25 cellular contexts compared by ENCODE assay signal in the genomic region with DNA sequence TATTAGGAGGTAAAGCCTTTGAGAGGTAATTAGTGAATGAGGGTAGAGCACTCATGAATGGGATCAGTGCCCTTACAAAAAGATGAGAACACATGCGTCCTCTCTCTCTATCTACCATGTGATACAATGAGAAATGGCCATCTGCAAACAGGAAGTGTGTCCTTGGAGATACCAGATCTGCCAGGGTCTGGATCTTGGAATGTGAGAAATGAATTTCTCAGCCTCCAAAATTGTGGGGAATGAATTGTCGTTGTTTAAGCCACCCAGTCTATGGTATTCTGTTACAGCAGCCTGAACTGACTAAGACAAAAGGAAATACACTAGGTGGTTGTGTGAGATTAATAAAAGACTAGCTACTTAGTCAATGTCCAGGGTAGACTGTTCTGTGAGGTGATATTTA.
A peak's percentile ranks its signal among the peaks of the same experiment; 100 is the strongest.
DNase-seq lines count a peak whose midpoint lies in the region; ATAC-seq and TF ChIP-seq lines count a peak whose summit lies in the region.
"Had no signal": no experiment of that assay in that cellular context is flagged by ENCODE, and none has a peak within 500 bp of the region (broad histone marks: within the 10 kb centered on the region; RNA-seq: fewer than 3 reads in every experiment).

No MANE protein-coding gene starts in this region.

- H3K9ac ChIP-seq in neural progenitor cell, result no peak overlapping the region

- no peak overlapping the region for H3K4me3 ChIP-seq in neural progenitor cell
- H3K4me3 ChIP-seq in upper lobe of left lung, result no peak overlapping the region
- H3K4me3 ChIP-seq: colonic mucosa, esophagus muscularis mucosa, gastroesophageal sphincter, mucosa of descending colon, right lobe of liver, SJCRH30, thoracic aorta had no signal

- no peak for TF ChIP-seq EP300 in upper lobe of left lung (IDR thresholded peaks at IDR 0.05)

- H3K27me3 ChIP-seq in neural progenitor cell (no peaks in the 10 kb centered on the region), upper lobe of left lung (no peaks in the 10 kb centered on the region)
- H3K27me3 ChIP-seq: colonic mucosa, esophagus muscularis mucosa, gastroesophageal sphincter, right lobe of liver, SJCRH30 had no signal

- no peaks in the 10 kb centered on the region for H3K9me3 Mint-ChIP-seq in central memory CD8-positive, alpha-beta T cell
- H3K9me3 Mint-ChIP-seq in neural progenitor cell, result no peaks in the 10 kb centered on the region
- H3K9me3 Mint-ChIP-seq: activated CD4-positive, alpha-beta memory T cell treated with anti-CD3 and anti-CD28 coated beads, Interleukin-2, amount 10 ng/mL, durations not matched to agents 7 days and 5 days; CD8-positive, alpha-beta T cell; H9; T-cell had no signal

- TF ChIP-seq CTCF in neural progenitor cell (IDR thresholded peaks at IDR 0.05) (no peak), upper lobe of left lung (IDR thresholded peaks at IDR 0.05) (no peak)

- H3K79me2 ChIP-seq in neural progenitor cell (ENCODE audit: low read depth), result no peaks in the 10 kb centered on the region

- H3K4me1 Mint-ChIP-seq in central memory CD8-positive, alpha-beta T cell, result no peaks in the 10 kb centered on the region
- H3K4me1 Mint-ChIP-seq in neural progenitor cell, result peaks cover 42% of the 10 kb centered on the region
- H3K4me1 Mint-ChIP-seq: activated CD4-positive, alpha-beta memory T cell treated with anti-CD3 and anti-CD28 coated beads, Interleukin-2, amount 10 ng/mL, durations not matched to agents 7 days and 5 days; T-cell had no signal

- ATAC-seq in central memory CD8-positive, alpha-beta T cell (replicated peaks; ENCODE audit: extremely low read depth, poor library complexity, severe bottlenecking), result no peak
- ATAC-seq in HG02840 (IDR thresholded peaks at IDR 0.05; ENCODE audit: low FRiP score, unreplicated experiment) (no peak), upper lobe of left lung (ENCODE audit: low FRiP score in 2 of 2) (no peak)
- ATAC-seq: CD8-positive, alpha-beta T cell; gastroesophageal sphincter; mucosa of descending colon; right lobe of liver; T-cell had no signal

- peak overlapping the region; percentile 51 for H3K4me2 ChIP-seq in neural progenitor cell

- H3K27ac Mint-ChIP-seq in central memory CD8-positive, alpha-beta T cell (ENCODE audit: low read depth), result peak overlapping the region; percentile 14
- peak overlapping the region; percentile 76 for H3K27ac Mint-ChIP-seq in neural progenitor cell
- H3K27ac Mint-ChIP-seq: activated CD4-positive, alpha-beta memory T cell treated with anti-CD3 and anti-CD28 coated beads, Interleukin-2, amount 10 ng/mL, durations not matched to agents 7 days and 5 days; CD8-positive, alpha-beta T cell; H9; T-cell had no signal

- H3K36me3 Mint-ChIP-seq in central memory CD8-positive, alpha-beta T cell (ENCODE audit: insufficient read depth), result peaks cover 8% of the 10 kb centered on the region
- H3K36me3 Mint-ChIP-seq in neural progenitor cell, result peaks cover 30% of the 10 kb centered on the region

- peaks cover 21% of the 10 kb centered on the region for H3K4me1 ChIP-seq in neural progenitor cell
- no peaks in the 10 kb centered on the region for H3K4me1 ChIP-seq in upper lobe of left lung
- H3K4me1 ChIP-seq: colonic mucosa, esophagus muscularis mucosa, gastroesophageal sphincter, right lobe of liver, SJCRH30 had no signal

- H3K27ac ChIP-seq in neural progenitor cell, result peak overlapping the region; percentile 13
- H3K27ac ChIP-seq in upper lobe of left lung, result no peak overlapping the region
- H3K27ac ChIP-seq: colonic mucosa, esophagus muscularis mucosa, gastroesophageal sphincter, right lobe of liver, SJCRH30, thoracic aorta had no signal

- H3K36me3 ChIP-seq in neural progenitor cell (no peaks in the 10 kb centered on the region), upper lobe of left lung (no peaks in the 10 kb centered on the region)
- H3K36me3 ChIP-seq: colonic mucosa, esophagus muscularis mucosa, gastroesophageal sphincter, right lobe of liver, SJCRH30, thoracic aorta had no signal

- no peak for TF ChIP-seq POLR2A in upper lobe of left lung (IDR thresholded peaks at IDR 0.05)

- WGBS in upper lobe of left lung, 2 donors, result 32 to 36% methylated on average over 2 of the region's 2 CpGs

- no peaks in the 10 kb centered on the region for H3F3A ChIP-seq in neural progenitor cell (ENCODE audit: low read depth)

- H3K9me3 ChIP-seq in neural progenitor cell (ENCODE audit: low read depth) (no peaks in the 10 kb centered on the region), upper lobe of left lung (no peaks in the 10 kb centered on the region)
- H3K9me3 ChIP-seq: colonic mucosa, esophagus muscularis mucosa, gastroesophageal sphincter, mucosa of descending colon, right lobe of liver, SJCRH30, thoracic aorta had no signal

- H4K20me1 ChIP-seq in neural progenitor cell (ENCODE audit: low read depth), result no peaks in the 10 kb centered on the region

- DNase-seq in D341Med (ENCODE audit: low spot score) (peak; percentile 29), HT1080 (ENCODE audit: low read depth) (peak; percentile 44), neural progenitor cell (ENCODE audit: low spot score) (peak; percentile 56), OCI-M1 (lab: John Stamatoyannopoulos, UW) (no peak), upper lobe of left lung (no peak)
- no peak for DNase-seq in central memory CD8-positive, alpha-beta T cell (ENCODE audit: low spot score in 2 of 2)
- DNase-seq: activated CD4-positive, alpha-beta memory T cell treated with anti-CD3 and anti-CD28 coated beads, Interleukin-2, amount 10 ng/mL, durations not matched to agents 7 days and 5 days; activated CD4-positive, CD25-positive, alpha-beta regulatory T cell treated with anti-CD3 and anti-CD28 coated beads, Interleukin-2, amount 50 U/mL, for 72 hours; activated effector memory CD4-positive, alpha-beta T cell treated with Interleukin-2 at 50 U/mL for 16 hours; activated T-cell treated with anti-CD3 and anti-CD28 coated beads for 4 hours; CD8-positive, alpha-beta T cell; colonic mucosa; DMS153; H9; mucosa of descending colon; NCI-H2081; NCI-H446 treated with DMSO at 0.1 percent for 48 hours; right lobe of liver; stimulated activated naive CD4-positive, alpha-beta T cell treated with Interleukin-2 at 50 U/mL for 16 hours; T-cell had no signal

- H3K4me3 Mint-ChIP-seq in central memory CD8-positive, alpha-beta T cell, result no peak overlapping the region
- H3K4me3 Mint-ChIP-seq in neural progenitor cell, result no peak overlapping the region
- H3K4me3 Mint-ChIP-seq: activated CD4-positive, alpha-beta memory T cell treated with anti-CD3 and anti-CD28 coated beads, Interleukin-2, amount 10 ng/mL, durations not matched to agents 7 days and 5 days; CD8-positive, alpha-beta T cell; H9; T-cell had no signal

- H3K27me3 Mint-ChIP-seq in central memory CD8-positive, alpha-beta T cell, result no peaks in the 10 kb centered on the region
- H3K27me3 Mint-ChIP-seq in neural progenitor cell (ENCODE audit: insufficient read depth, low read depth), result no peaks in the 10 kb centered on the region
- H3K27me3 Mint-ChIP-seq: activated CD4-positive, alpha-beta memory T cell treated with anti-CD3 and anti-CD28 coated beads, Interleukin-2, amount 10 ng/mL, durations not matched to agents 7 days and 5 days; T-cell had no signal

- H2AFZ ChIP-seq in neural progenitor cell (replicated peaks), result no peak overlapping the region

Comparison
In these comparisons a context has a peak if more than half of its experiments do, and no peak if none do; other contexts are left out.
1. DNase-seq: peak in D341Med (single experiment), HT1080 (single experiment) and neural progenitor cell (single experiment); none in central memory CD8-positive, alpha-beta T cell (0 of 2), OCI-M1 (single experiment) and upper lobe of left lung (0 of 2).